In the genomic region with DNA sequence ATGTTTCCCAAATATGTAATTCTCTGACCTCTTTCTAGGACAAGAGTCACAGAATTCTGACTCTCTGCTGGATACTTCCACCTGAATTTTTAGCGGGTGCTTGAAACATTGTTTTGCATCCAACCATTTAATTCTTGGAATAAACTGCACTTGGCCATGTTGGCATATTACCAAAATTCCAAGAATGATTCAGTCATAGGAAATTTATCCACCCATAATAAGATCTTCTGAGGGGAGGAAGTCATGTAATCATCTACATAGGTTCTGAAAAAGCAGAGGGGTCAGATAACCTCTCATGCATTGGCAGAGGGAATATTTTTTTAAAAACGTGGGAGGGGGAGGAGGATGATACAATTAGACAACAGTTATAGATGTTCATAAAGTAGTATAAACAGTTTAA, we compare ENCODE assay signal across 13 cellular contexts.
DNase-seq lines count a peak whose midpoint lies in the region; ATAC-seq and TF ChIP-seq lines count a peak whose summit lies in the region.
"Had no signal": no experiment of that assay in that cellular context is flagged by ENCODE, and none has a peak within 500 bp of the region (broad histone marks: within the 10 kb centered on the region; RNA-seq: fewer than 3 reads in every experiment).

No MANE protein-coding gene starts in this region.

- H3K27me3 ChIP-seq in BJ (ENCODE audit: control insufficient read depth, insufficient read depth, low read length) = no peaks in the 10 kb centered on the region
- H3K27me3 ChIP-seq: stomach had no signal

- intact Hi-C loops in activated naive CD4-positive, alpha-beta T cell treated with anti-CD3 and anti-CD28 coated beads for 36 hours (cut with micrococcal nuclease) = no loop called here

- H3K4me3 ChIP-seq in BJ (ENCODE audit: low read depth, low read length) = no peak overlapping the region
- H3K4me3 ChIP-seq in epithelial cell of esophagus (ENCODE audit: low read length) = no peak overlapping the region
- H3K4me3 ChIP-seq: stomach had no signal

- H3K36me3 ChIP-seq in BJ (ENCODE audit: control insufficient read depth, insufficient read depth, low read length) = no peaks in the 10 kb centered on the region

- peaks cover 10% of the 10 kb centered on the region for H3K36me3 Mint-ChIP-seq in nephron (ENCODE audit: low read depth)
- peaks cover 2% of the 10 kb centered on the region for H3K36me3 Mint-ChIP-seq in activated naive CD4-positive, alpha-beta T cell treated with anti-CD3 and anti-CD28 coated beads for 36 hours (ENCODE audit: low read depth)
- H3K36me3 Mint-ChIP-seq in stimulated activated naive B cell treated with anti-CD40 and anti-IgM and Interleukin-4, amounts not matched to agents 10 μg/mL and 1 μg/mL and 100 μg/mL, for 72 hours = peaks cover 0 to 2% of the 10 kb centered on the region in 2 donors

- peak; percentile 19 for DNase-seq in BJ (ENCODE audit: low read depth)
- DNase-seq in NCI-H446 treated with DMSO at 0.1 percent for 48 hours (lab: John Stamatoyannopoulos, UW) = peak; percentile 30
- DNase-seq in epithelial cell of esophagus (ENCODE audit: low read depth) = peak; percentile 61
- DNase-seq in activated naive CD4-positive, alpha-beta T cell treated with anti-CD3 and anti-CD28 coated beads for 36 hours = no peak
- no peak for DNase-seq in T-helper 2 cell
- DNase-seq in SW480 (ENCODE audit: low spot score) = no peak
- no peak for DNase-seq in stimulated activated naive B cell treated with anti-CD40 and anti-IgM and Interleukin-4, amounts not matched to agents 10 μg/mL and 1 μg/mL and 100 μg/mL, for 72 hours
- DNase-seq: aorta, Calu3, NCI-H748 treated with DMSO at 0.1 percent for 48 hours, stomach, T-helper 1 cell had no signal

- H3K9me3 Mint-ChIP-seq in nephron = peaks cover 3% of the 10 kb centered on the region
- no peaks in the 10 kb centered on the region for H3K9me3 Mint-ChIP-seq in activated naive CD4-positive, alpha-beta T cell treated with anti-CD3 and anti-CD28 coated beads for 36 hours
- H3K9me3 Mint-ChIP-seq in stimulated activated naive B cell treated with anti-CD40 and anti-IgM and Interleukin-4, amounts not matched to agents 10 μg/mL and 1 μg/mL and 100 μg/mL, for 72 hours = no peaks in the 10 kb centered on the region

- TF ChIP-seq CTCF in BJ (IDR thresholded peaks at IDR 0.05; ENCODE audit: insufficient read depth, low read depth, low read length) (no peak), epithelial cell of esophagus (IDR thresholded peaks at IDR 0.05; ENCODE audit: insufficient read depth, low read depth, low read length, missing control alignments) (no peak), nephron (IDR thresholded peaks at IDR 0.05; ENCODE audit: unreplicated experiment in 3 of 3) (no peak)

- H3K4me1 Mint-ChIP-seq in nephron = peaks cover 29% of the 10 kb centered on the region
- no peaks in the 10 kb centered on the region for H3K4me1 Mint-ChIP-seq in activated naive CD4-positive, alpha-beta T cell treated with anti-CD3 and anti-CD28 coated beads for 36 hours (ENCODE audit: low read depth)
- H3K4me1 Mint-ChIP-seq in stimulated activated naive B cell treated with anti-CD40 and anti-IgM and Interleukin-4, amounts not matched to agents 10 μg/mL and 1 μg/mL and 100 μg/mL, for 72 hours = peaks cover 0 to 7% of the 10 kb centered on the region in 2 donors

- peak overlapping the region; percentile 15 to 43 (median 18) for H3K27ac Mint-ChIP-seq in nephron
- no peak overlapping the region for H3K27ac Mint-ChIP-seq in activated naive CD4-positive, alpha-beta T cell treated with anti-CD3 and anti-CD28 coated beads for 36 hours
- no peak overlapping the region for H3K27ac Mint-ChIP-seq in stimulated activated naive B cell treated with anti-CD40 and anti-IgM and Interleukin-4, amounts not matched to agents 10 μg/mL and 1 μg/mL and 100 μg/mL, for 72 hours

- H3K4me3 Mint-ChIP-seq in nephron = no peak overlapping the region
- H3K4me3 Mint-ChIP-seq in activated naive CD4-positive, alpha-beta T cell treated with anti-CD3 and anti-CD28 coated beads for 36 hours = no peak overlapping the region
- H3K4me3 Mint-ChIP-seq in stimulated activated naive B cell treated with anti-CD40 and anti-IgM and Interleukin-4, amounts not matched to agents 10 μg/mL and 1 μg/mL and 100 μg/mL, for 72 hours = no peak overlapping the region

- CTCF ChIA-PET in BJ (lab: Yijun Ruan, JAX) = no interaction called here
- CTCF ChIA-PET in activated naive CD4-positive, alpha-beta T cell treated with anti-CD3 and anti-CD28 coated beads for 36 hours (lab: Charles Lee) = no interaction called here

- no peaks in the 10 kb centered on the region for H3K27me3 Mint-ChIP-seq in nephron (ENCODE audit: low read depth)
- H3K27me3 Mint-ChIP-seq in activated naive CD4-positive, alpha-beta T cell treated with anti-CD3 and anti-CD28 coated beads for 36 hours (ENCODE audit: low read depth) = no peaks in the 10 kb centered on the region
- no peaks in the 10 kb centered on the region for H3K27me3 Mint-ChIP-seq in stimulated activated naive B cell treated with anti-CD40 and anti-IgM and Interleukin-4, amounts not matched to agents 10 μg/mL and 1 μg/mL and 100 μg/mL, for 72 hours

- ATAC-seq in stimulated activated naive B cell treated with anti-CD40 and anti-IgM and Interleukin-4, amounts not matched to agents 10 μg/mL and 1 μg/mL and 100 μg/mL, for 72 hours (replicated peaks) = no peak

- POLR2A ChIA-PET in BJ (lab: Charles Lee) = no interaction called here

Comparison
In these comparisons a context has a peak if more than half of its experiments do, and no peak if none do; other contexts are left out.
1. DNase-seq: peak in BJ (single experiment), NCI-H446 treated with DMSO at 0.1 percent for 48 hours (single experiment) and epithelial cell of esophagus (single experiment); none in activated naive CD4-positive, alpha-beta T cell treated with anti-CD3 and anti-CD28 coated beads for 36 hours (single experiment), T-helper 2 cell (0 of 5), SW480 (single experiment) and stimulated activated naive B cell treated with anti-CD40 and anti-IgM and Interleukin-4, amounts not matched to agents 10 μg/mL and 1 μg/mL and 100 μg/mL, for 72 hours (single experiment).
2. H3K27ac Mint-ChIP-seq: peak in nephron (3 of 3); none in activated naive CD4-positive, alpha-beta T cell treated with anti-CD3 and anti-CD28 coated beads for 36 hours (single experiment) and stimulated activated naive B cell treated with anti-CD40 and anti-IgM and Interleukin-4, amounts not matched to agents 10 μg/mL and 1 μg/mL and 100 μg/mL, for 72 hours (single experiment).